Comparison of ENCODE assay signal across 25 cellular contexts in the genomic region with DNA sequence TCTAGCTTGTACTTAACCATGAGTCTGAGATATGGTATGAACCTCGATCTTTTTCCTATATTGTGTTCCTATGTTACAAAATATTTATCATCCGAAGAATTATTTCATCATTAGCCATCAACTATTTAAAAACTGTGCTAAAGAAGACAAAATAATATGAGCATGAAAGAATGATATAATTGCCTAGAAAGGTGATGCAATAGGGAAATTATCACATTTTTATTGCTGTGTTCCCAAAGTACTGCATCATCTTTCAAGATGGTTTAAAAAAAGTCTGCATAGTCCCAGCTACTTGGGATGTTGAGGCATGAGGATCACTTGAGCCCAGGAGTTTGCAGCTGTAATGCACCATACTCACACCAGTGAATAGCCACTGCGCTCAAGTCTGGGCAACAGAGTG.
"Had no signal": no experiment of that assay in that cellular context is flagged by ENCODE, and none has a peak within 500 bp of the region (broad histone marks: within the 10 kb centered on the region; RNA-seq: fewer than 3 reads in every experiment).

No MANE protein-coding gene starts in this region.

- H3K36me3 ChIP-seq: colonic mucosa had no signal

- DNase-seq: activated CD4-positive, alpha-beta memory T cell treated with anti-CD3 and anti-CD28 coated beads for 36 hours; activated CD4-positive, alpha-beta T cell treated with anti-CD3 and anti-CD28 coated beads for 36 hours; activated CD4-positive, alpha-beta T cell treated with anti-CD3 and anti-CD28 coated beads, Interleukin-2, amount 10 ng/mL, durations not matched to agents 24 days and 14 days; activated CD4-positive, CD25-positive, alpha-beta regulatory T cell; activated CD4-positive, CD25-positive, alpha-beta regulatory T cell treated with anti-CD3 and anti-CD28 coated beads, Interleukin-2, amount 50 U/mL, for 72 hours; activated CD8-positive, alpha-beta memory T cell treated with anti-CD3 and anti-CD28 coated beads, Interleukin-2, amount 10 ng/mL, durations not matched to agents 7 days and 5 days; activated CD8-positive, alpha-beta memory T cell treated with anti-CD3 and anti-CD28 coated beads, Interleukin-2, amount 50 U/mL, for 4 hours; activated CD8-positive, alpha-beta T cell treated with anti-CD3 and anti-CD28 coated beads, Interleukin-2, amount 10 ng/mL, durations not matched to agents 7 days and 5 days; activated effector memory CD4-positive, alpha-beta T cell treated with anti-CD3 and anti-CD28 coated beads, Interleukin-2, amount 50 U/mL, for 16 hours; activated naive CD4-positive, alpha-beta T cell treated with anti-CD3 and anti-CD28 coated beads, Interleukin-2, amount 10 ng/mL, durations not matched to agents 7 days and 5 days; activated T-cell treated with anti-CD3 and anti-CD28 coated beads, Interleukin-2, amount 50 U/mL, for 1 hour; activated T-cell treated with anti-CD3 and anti-CD28 coated beads, Interleukin-2, amount 50 U/mL, for 48 hours; amygdala; aorta; body of pancreas; central memory CD4-positive, alpha-beta T cell; cerebellar nuclear complex; colonic mucosa; effector CD8-positive, alpha-beta T cell; esophagus squamous epithelium; foreskin fibroblast; head of caudate nucleus; T-helper 2 cell had no signal

- H3K9me3 ChIP-seq: body of pancreas, colonic mucosa, esophagus squamous epithelium had no signal

- H3K27ac ChIP-seq: body of pancreas, cardiac muscle cell, colonic mucosa, epithelial cell of prostate, esophagus squamous epithelium had no signal

- ATAC-seq: activated CD4-positive, alpha-beta T cell treated with anti-CD3 and anti-CD28 coated beads for 36 hours; activated CD8-positive, alpha-beta memory T cell treated with anti-CD3 and anti-CD28 coated beads, Interleukin-2, amount 10 ng/mL, durations not matched to agents 7 days and 5 days; activated CD8-positive, alpha-beta T cell treated with anti-CD3 and anti-CD28 coated beads, Interleukin-2, amount 10 ng/mL, durations not matched to agents 7 days and 5 days; body of pancreas had no signal

- H3K4me1 ChIP-seq: colonic mucosa had no signal

- H3K4me3 ChIP-seq: body of pancreas, cardiac muscle cell, colonic mucosa, esophagus squamous epithelium had no signal

- H3K27me3 ChIP-seq: body of pancreas, cardiac muscle cell, colonic mucosa, esophagus squamous epithelium had no signal
